Comparison of ENCODE assay signal across 8 cellular contexts in genomic region chr1:44213222-44214112, GRCh38. TPM values are rescaled to one million over a fixed set of nuclear protein-coding genes. Genes with fewer than 3 reads are reported as not detected.
DNase-seq lines count a peak whose midpoint lies in the region; ATAC-seq and TF ChIP-seq lines count a peak whose summit lies in the region.

Gene DMAP1, plus strand, starts transcription at chr1:44213471. Its CDS starts 283 bp downstream, at chr1:44213754.

- H3K4me3 ChIP-seq in fibroblast of the aortic adventitia (ENCODE audit: low read depth, low read length), result peak within 1 kb of the TSS; percentile 100

- peaks cover 33% of the 10 kb centered on the region for H3K36me3 Mint-ChIP-seq in nephron (ENCODE audit: low read depth)

- H3K9me3 Mint-ChIP-seq in nephron, result no peaks in the 10 kb centered on the region

- H3K27ac Mint-ChIP-seq in nephron, result peak within 1 kb of the TSS; percentile 62 to 92 (median 76)

- peak; percentile 66 for ATAC-seq in GM21786 (IDR thresholded peaks at IDR 0.05; ENCODE audit: unreplicated experiment)
- ATAC-seq in stimulated activated naive CD8-positive, alpha-beta T cell treated with anti-CD3 and anti-CD28 coated beads, Interleukin-15, Interleukin-2, amounts not matched to agents 100 U/mL and 50 U/mL, for 24 hours, result peak; percentile 88

- peak within 1 kb of the TSS; percentile 89 to 97 (median 91) for H3K4me3 Mint-ChIP-seq in nephron

- peak; percentile 13 for TF ChIP-seq CTCF in fibroblast of the aortic adventitia (IDR thresholded peaks at IDR 0.05; ENCODE audit: insufficient read depth, low read length)
- TF ChIP-seq CTCF in nephron (IDR thresholded peaks at IDR 0.05; ENCODE audit: unreplicated experiment in 3 of 3), result no peak

- peak; percentile 83 for TF ChIP-seq POLR2A in Raji (IDR thresholded peaks at IDR 0.05; ENCODE audit: insufficient read depth, low read depth, low read length)

- DNase-seq in DMS114 treated with DMSO at 0.1 percent for 48 hours (lab: John Stamatoyannopoulos, UW; ENCODE audit: unreplicated experiment), result peak; percentile 89
- peak; percentile 88 for DNase-seq in LoVo (ENCODE audit: low spot score)
- DNase-seq in activated T-helper 9 cell treated with anti-CD3 and anti-CD28 coated beads, Interleukin-2, amount 50 U/mL, for 16 hours (ENCODE audit: low read depth), result peak; percentile 72
- peak; percentile 88 for DNase-seq in fibroblast of the aortic adventitia (ENCODE audit: low read depth)
- peak; percentile 84 for DNase-seq in stimulated activated naive CD8-positive, alpha-beta T cell treated with anti-CD3 and anti-CD28 coated beads, Interleukin-15, Interleukin-2, amounts not matched to agents 100 U/mL and 50 U/mL, for 24 hours

- peaks cover 3% of the 10 kb centered on the region for H3K27me3 Mint-ChIP-seq in nephron (ENCODE audit: low read depth)

- peaks cover 19% of the 10 kb centered on the region for H3K4me1 Mint-ChIP-seq in nephron

RNA-seq across cellular contexts. Expression of gene DMAP1, which starts in this region (rescaled TPM):
- 19.8 and 29.2 TPM in 2 replicates for total RNA-seq in fibroblast of the aortic adventitia (ENCODE audit: low replicate concordance)

Comparison
In these comparisons a context has a peak if more than half of its experiments do, and no peak if none do; other contexts are left out.
1. Peak in every context shown above with its lines: DNase-seq, ATAC-seq and H3K4me3 ChIP-seq.